Comparison of ENCODE assay signal across 8 cellular contexts in genomic region chr1:19596719-19597462, GRCh38. TPM values are rescaled to one million over a fixed set of nuclear protein-coding genes. Genes with fewer than 3 reads are reported as not detected.
A peak's percentile ranks its signal among the peaks of the same experiment; 100 is the strongest.
DNase-seq lines count a peak whose midpoint lies in the region; ATAC-seq lines count a peak whose summit lies in the region.

No MANE protein-coding gene starts in this region.

- H3K27ac Mint-ChIP-seq in effector memory CD8-positive, alpha-beta T cell: peak overlapping the region; percentile 100

- peak; percentile 97 for DNase-seq in COR-L47 (lab: John Stamatoyannopoulos, UW)
- peak; percentile 97 for DNase-seq in HT1080 (ENCODE audit: low read depth)
- DNase-seq in NOMO-1 (lab: John Stamatoyannopoulos, UW; ENCODE audit: unreplicated experiment in 2 of 2): peak; percentile 96 to 98
- peak; percentile 89 to 96 (median 95) for DNase-seq in activated CD8-positive, alpha-beta memory T cell treated with anti-CD3 and anti-CD28 coated beads for 48 hours (ENCODE audit: low read depth in 2 of 3, low spot score in 2 of 3)
- DNase-seq in effector memory CD8-positive, alpha-beta T cell: peak; percentile 96 to 97 (median 97)
- peak; percentile 98 for DNase-seq in medulla oblongata (ENCODE audit: extremely low spot score)
- DNase-seq in stimulated activated CD4-positive, alpha-beta T cell treated with anti-CD3 and anti-CD28 coated beads, TNF-alpha, amount 100 ng/mL, for 48 hours (ENCODE audit: low read depth in 3 of 3): peak; percentile 94 to 96 (median 95)

- ATAC-seq in GM21367 (IDR thresholded peaks at IDR 0.05; ENCODE audit: unreplicated experiment): peak; percentile 76
- ATAC-seq in effector memory CD8-positive, alpha-beta T cell (replicated peaks): peak; percentile 78

- H3K9me3 Mint-ChIP-seq in effector memory CD8-positive, alpha-beta T cell: no peaks in the 10 kb centered on the region

- H3K27me3 Mint-ChIP-seq in effector memory CD8-positive, alpha-beta T cell: no peaks in the 10 kb centered on the region

- H3K36me3 Mint-ChIP-seq in effector memory CD8-positive, alpha-beta T cell (ENCODE audit: insufficient read depth): peaks cover 27% of the 10 kb centered on the region

- peak overlapping the region; percentile 93 to 95 for H3K4me3 Mint-ChIP-seq in effector memory CD8-positive, alpha-beta T cell

- peaks cover 32 to 40% of the 10 kb centered on the region in 2 donors for H3K4me1 Mint-ChIP-seq in effector memory CD8-positive, alpha-beta T cell (ENCODE audit: low read depth in 2 of 2)

RNA-seq across cellular contexts. Expression of gene NBL1, which starts 47.2 kb away (rescaled TPM):
- total RNA-seq in HT1080 (2014; rRNA removed; shearing (Covaris generic)): 38.9 and 44.7 TPM in 2 replicates
- polyA plus RNA-seq in HT1080 (2015; cell fraction: cytosol; rRNA removed): 24.9 and 33.6 TPM in 2 replicates
- polyA plus RNA-seq in HT1080 (2015; cell fraction: nucleus; rRNA removed): 12.7 and 14.4 TPM in 2 replicates

Comparison
In these comparisons a context has a peak if more than half of its experiments do, and no peak if none do; other contexts are left out.
1. Peak in every context shown above with its lines: DNase-seq and ATAC-seq.